In the genomic region with DNA sequence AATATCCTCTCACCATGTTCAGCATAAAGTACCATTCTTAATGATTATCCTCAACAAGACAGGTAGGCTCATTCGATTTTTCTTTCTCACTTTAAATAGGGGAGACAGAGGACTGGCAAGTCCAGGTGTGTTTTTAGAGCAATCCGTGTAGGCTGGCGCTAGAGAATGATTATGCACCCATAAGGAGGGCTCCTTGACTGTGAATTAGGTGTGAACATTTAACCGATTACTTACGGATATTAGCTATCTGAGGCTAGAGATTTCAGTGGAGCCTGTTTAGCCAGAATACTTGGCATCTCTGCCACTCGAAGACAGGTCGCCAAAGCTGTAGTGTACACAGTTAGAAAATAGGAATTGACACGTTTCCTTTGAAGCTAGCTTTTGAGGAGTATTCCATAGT, we compare ENCODE assay signal across 8 cellular contexts. TPM values are rescaled to one million over a fixed set of nuclear protein-coding genes. Genes with fewer than 3 reads are reported as not detected.
A peak's percentile ranks its signal among the peaks of the same experiment; 100 is the strongest.
DNase-seq lines count a peak whose midpoint lies in the region; ATAC-seq and TF ChIP-seq lines count a peak whose summit lies in the region.

No MANE protein-coding gene starts in this region.

- H3K9me3 ChIP-seq in body of pancreas: no peaks in the 10 kb centered on the region
- no peaks in the 10 kb centered on the region for H3K9me3 ChIP-seq in naive thymus-derived CD4-positive, alpha-beta T cell (ENCODE audit: control insufficient read depth in 2 of 3, low read length in 3 of 3)

- no peaks in the 10 kb centered on the region for H3K36me3 ChIP-seq in body of pancreas (replicated peaks in 1 of 2; ENCODE audit: insufficient read depth in 1 of 2, low read depth in 2 of 2)
- H3K36me3 ChIP-seq in naive thymus-derived CD4-positive, alpha-beta T cell (ENCODE audit: control insufficient read depth in 2 of 3, insufficient read depth in 3 of 3, low read length in 3 of 3): peaks cover 0 to 20% (median 0%) of the 10 kb centered on the region in 3 experiments

- peak overlapping the region; percentile 88 for H3K4me3 Mint-ChIP-seq in stimulated activated naive CD8-positive, alpha-beta T cell treated with anti-CD3 and anti-CD28 coated beads, Interleukin-15, Interleukin-2, amounts not matched to agents 100 ng/mL and 50 ng/mL, for 24 hours
- H3K4me3 Mint-ChIP-seq in naive thymus-derived CD4-positive, alpha-beta T cell: peak overlapping the region; percentile 18 to 94 (median 88)

- no peak for DNase-seq in stimulated activated naive CD8-positive, alpha-beta T cell treated with anti-CD3 and anti-CD28 coated beads, Interleukin-15, Interleukin-2, amounts not matched to agents 100 U/mL and 50 U/mL, for 24 hours
- DNase-seq in body of pancreas: no peak
- DNase-seq in naive thymus-derived CD4-positive, alpha-beta T cell: no peak
- DNase-seq in NCI-H1092 (lab: John Stamatoyannopoulos, UW): no peak
- no peak for DNase-seq in OCI-M2 (lab: John Stamatoyannopoulos, UW; ENCODE audit: unreplicated experiment)
- DNase-seq in H4 (ENCODE audit: low spot score): no peak
- DNase-seq in RKO (ENCODE audit: low spot score): no peak

- no peaks in the 10 kb centered on the region for H3K27me3 Mint-ChIP-seq in stimulated activated naive CD8-positive, alpha-beta T cell treated with anti-CD3 and anti-CD28 coated beads, Interleukin-15, Interleukin-2, amounts not matched to agents 100 ng/mL and 50 ng/mL, for 24 hours
- H3K27me3 Mint-ChIP-seq in naive thymus-derived CD4-positive, alpha-beta T cell: no peaks in the 10 kb centered on the region

- POLR2A ChIA-PET in naive thymus-derived CD4-positive, alpha-beta T cell (lab: Charles Lee): interaction anchor here (0.6 to 6.8 kb wide), 4 partner anchors 13 to 1037 kb away, joined by 3 to 67 read pairs (median 15); no protein-coding TSS in a partner anchor

- peaks cover 4% of the 10 kb centered on the region for H3K9me3 Mint-ChIP-seq in stimulated activated naive CD8-positive, alpha-beta T cell treated with anti-CD3 and anti-CD28 coated beads, Interleukin-15, Interleukin-2, amounts not matched to agents 100 ng/mL and 50 ng/mL, for 24 hours
- H3K9me3 Mint-ChIP-seq in naive thymus-derived CD4-positive, alpha-beta T cell: peaks cover 0 to 9% (median 4%) of the 10 kb centered on the region in 11 donors

- WGBS in body of pancreas, 2 donors: 24 to 31% methylated on average over 8 of the region's 8 CpGs

- peak overlapping the region; percentile 6 to 97 (median 59) for H3K27ac ChIP-seq in body of pancreas
- H3K27ac ChIP-seq in naive thymus-derived CD4-positive, alpha-beta T cell (ENCODE audit: low read depth, low read length): no peak overlapping the region

- peaks cover 57% of the 10 kb centered on the region for H3K4me1 ChIP-seq in body of pancreas
- peaks cover 14 to 25% of the 10 kb centered on the region in 2 donors for H3K4me1 ChIP-seq in naive thymus-derived CD4-positive, alpha-beta T cell (ENCODE audit: control insufficient read depth in 2 of 2, insufficient read depth in 2 of 2, low read length in 2 of 2)

- H3K27me3 ChIP-seq in body of pancreas: no peaks in the 10 kb centered on the region
- H3K27me3 ChIP-seq in naive thymus-derived CD4-positive, alpha-beta T cell (ENCODE audit: control insufficient read depth in 2 of 2, insufficient read depth in 2 of 2, low read length in 2 of 2): no peaks in the 10 kb centered on the region

- H3K4me1 Mint-ChIP-seq in stimulated activated naive CD8-positive, alpha-beta T cell treated with anti-CD3 and anti-CD28 coated beads, Interleukin-15, Interleukin-2, amounts not matched to agents 100 ng/mL and 50 ng/mL, for 24 hours (ENCODE audit: low read depth): peaks cover 74% of the 10 kb centered on the region
- peaks cover 34 to 76% (median 68%) of the 10 kb centered on the region in 7 donors for H3K4me1 Mint-ChIP-seq in naive thymus-derived CD4-positive, alpha-beta T cell

- TF ChIP-seq CTCF in body of pancreas (IDR thresholded peaks at IDR 0.05): no peak

- intact Hi-C loops in body of pancreas (cut with DNase I): loop anchor here (10.0 kb wide), 1 partner anchor 48 kb away; no protein-coding TSS in a partner anchor
- intact Hi-C loops in naive thymus-derived CD4-positive, alpha-beta T cell (cut with micrococcal nuclease): loop anchor here in 1 of 2 donors (5.0 kb wide), 1 partner anchor 40 kb away; no protein-coding TSS in a partner anchor

- no peak overlapping the region for H3K4me3 ChIP-seq in body of pancreas
- H3K4me3 ChIP-seq in naive thymus-derived CD4-positive, alpha-beta T cell (ENCODE audit: low read length): no peak overlapping the region

- TF ChIP-seq POLR2A in body of pancreas (IDR thresholded peaks at IDR 0.05): no peak

- no peak for ATAC-seq in stimulated activated naive CD8-positive, alpha-beta T cell treated with anti-CD3 and anti-CD28 coated beads, Interleukin-15, Interleukin-2, amounts not matched to agents 100 U/mL and 50 U/mL, for 24 hours
- ATAC-seq in body of pancreas: no peak
- no peak for ATAC-seq in naive thymus-derived CD4-positive, alpha-beta T cell

- no peak overlapping the region for H3K27ac Mint-ChIP-seq in stimulated activated naive CD8-positive, alpha-beta T cell treated with anti-CD3 and anti-CD28 coated beads, Interleukin-15, Interleukin-2, amounts not matched to agents 100 ng/mL and 50 ng/mL, for 24 hours
- peak overlapping the region; percentile 25 to 95 (median 68) for H3K27ac Mint-ChIP-seq in naive thymus-derived CD4-positive, alpha-beta T cell

- peaks cover 52% of the 10 kb centered on the region for H3K36me3 Mint-ChIP-seq in stimulated activated naive CD8-positive, alpha-beta T cell treated with anti-CD3 and anti-CD28 coated beads, Interleukin-15, Interleukin-2, amounts not matched to agents 100 ng/mL and 50 ng/mL, for 24 hours (ENCODE audit: low read depth)
- peaks cover 0 to 36% (median 16%) of the 10 kb centered on the region in 5 donors for H3K36me3 Mint-ChIP-seq in naive thymus-derived CD4-positive, alpha-beta T cell

- CTCF ChIA-PET in naive thymus-derived CD4-positive, alpha-beta T cell (lab: Charles Lee): interaction anchor here (0.9 kb wide), 1 partner anchor 55 kb away, joined by 3 read pairs; no protein-coding TSS in a partner anchor

RNA-seq across cellular contexts. Expression of a gene that starts 1.9 kb away (rescaled TPM):
- total RNA-seq in body of pancreas: 10 to 100 TPM; 22.1 to 36.8 TPM
- total RNA-seq in naive thymus-derived CD4-positive, alpha-beta T cell: 100 to 1,000 TPM in 1 of 5 experiments, 10 to 100 TPM in 4; 25.0 to 103 (median 77.3) TPM
- 1 to 10 TPM; 7.0 to 10.0 TPM for polyA plus RNA-seq in naive thymus-derived CD4-positive, alpha-beta T cell
- total RNA-seq in H4 (2014; rRNA removed; shearing (Covaris generic)): 33.7 and 41.8 TPM in 2 replicates
